ENCODE assay signal across 8 cellular contexts in the genomic region with DNA sequence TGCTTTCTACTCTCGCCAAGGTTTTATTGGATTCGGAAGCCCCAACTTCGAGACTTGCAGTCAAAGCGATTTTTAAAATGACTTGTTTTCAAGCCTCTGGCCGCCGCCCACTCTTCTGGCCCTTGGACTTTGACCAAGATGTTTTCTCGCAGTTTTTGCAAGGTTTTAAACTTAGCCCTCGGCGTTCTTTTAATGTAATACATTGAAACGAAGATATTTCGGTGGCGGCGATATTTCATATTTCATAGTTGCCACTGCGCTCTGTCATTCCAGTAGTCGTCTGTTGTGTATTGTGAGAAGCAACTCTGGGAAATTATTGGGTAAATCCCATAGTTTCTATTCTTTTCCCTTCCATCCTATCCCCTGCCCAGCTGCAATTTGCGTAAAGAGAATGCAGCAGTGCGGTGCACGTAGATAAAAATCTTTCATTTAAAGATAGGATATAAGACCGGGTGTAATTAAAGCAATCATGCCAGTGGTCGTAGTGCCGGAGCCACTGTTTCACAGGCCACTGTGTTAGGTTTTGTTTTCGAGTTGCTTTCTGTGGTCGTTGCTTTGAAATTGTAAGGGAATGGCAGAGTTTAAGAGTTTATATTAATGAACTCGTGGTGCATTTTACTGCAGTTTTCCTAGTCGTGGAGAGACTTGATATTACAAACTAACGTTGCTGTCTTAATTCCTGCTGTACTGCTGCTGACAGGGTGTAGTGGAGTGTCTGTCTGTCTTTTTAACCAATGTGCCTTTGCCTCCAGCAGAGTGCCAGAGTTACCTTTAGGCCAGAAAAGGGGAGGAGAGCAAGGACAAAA. TPM values are rescaled to one million over a fixed set of nuclear protein-coding genes. Genes with fewer than 3 reads are reported as not detected.
DNase-seq lines count a peak whose midpoint lies in the region; ATAC-seq and TF ChIP-seq lines count a peak whose summit lies in the region.

No MANE protein-coding gene starts in this region.

- DNase-seq in RWPE1 (ENCODE audit: low spot score) (peak; percentile 9), lung (ENCODE audit: low spot score) (peak; percentile 35), tibial nerve (ENCODE audit: low spot score in 2 of 2) (peak in 1 of 2 donors; percentile 43), SK-N-DZ (ENCODE audit: low spot score) (no peak)

- H3K27ac Mint-ChIP-seq in dendritic cell treated with granulocyte-macrophage colony-stimulating factor and Interleukin-4, amounts not matched to agents 40 ng/mL and 50 ng/mL, for 4 days: peak overlapping the region; percentile 94

- H3K9me3 ChIP-seq in lung (ENCODE audit: control insufficient read depth in 2 of 2, insufficient read depth in 1 of 2, low read length in 1 of 2): no peaks in the 10 kb centered on the region
- H3K9me3 ChIP-seq in tibial nerve: no peaks in the 10 kb centered on the region

- CTCF ChIA-PET in RWPE1 (lab: Yijun Ruan, JAX): no interaction called here

- peaks cover 45% of the 10 kb centered on the region for H3K36me3 Mint-ChIP-seq in dendritic cell treated with granulocyte-macrophage colony-stimulating factor and Interleukin-4, amounts not matched to agents 40 ng/mL and 50 ng/mL, for 4 days (ENCODE audit: low read depth)

- peaks cover 0 to 9% of the 10 kb centered on the region in 2 donors for H3K36me3 ChIP-seq in lung (ENCODE audit: control insufficient read depth in 2 of 2, insufficient read depth in 2 of 2, low read length in 2 of 2)
- H3K36me3 ChIP-seq in tibial nerve: peaks cover 0 to 27% (median 0%) of the 10 kb centered on the region in 3 donors

- TF ChIP-seq CTCF in C4-2B (conservative IDR thresholded peaks at IDR 0.05) (no peak), RWPE1 (conservative IDR thresholded peaks at IDR 0.05; ENCODE audit: low read depth) (no peak), lung (IDR thresholded peaks at IDR 0.05; ENCODE audit: control extremely low read depth, extremely low read depth) (no peak), tibial nerve (IDR thresholded peaks at IDR 0.05) (no peak)

- TF ChIP-seq EP300 in tibial nerve (IDR thresholded peaks at IDR 0.05): no peak

- ATAC-seq in GM18870 (IDR thresholded peaks at IDR 0.05; ENCODE audit: unreplicated experiment): peak; percentile 22
- peak; percentile 2 for ATAC-seq in HG03108 (IDR thresholded peaks at IDR 0.05; ENCODE audit: unreplicated experiment)
- ATAC-seq in lung (ENCODE audit: insufficient read depth, low FRiP score): no peak

- H3K4me1 ChIP-seq in lung (ENCODE audit: control insufficient read depth in 2 of 2, insufficient read depth in 2 of 2, low read length in 2 of 2) (peaks cover 0 to 13% of the 10 kb centered on the region in 2 donors), tibial nerve (peaks cover 5 to 53% (median 17%) of the 10 kb centered on the region in 4 donors)

- 0% methylated on average over 26 of the region's 26 CpGs for WGBS in lung, 2 donors
- WGBS in tibial nerve, 2 donors: 0 to 1% methylated on average over 26 of the region's 26 CpGs

- intact Hi-C loops in dendritic cell treated with granulocyte-macrophage colony-stimulating factor and Interleukin-4, amounts not matched to agents 40 ng/mL and 50 ng/mL, for 4 days (cut with micrococcal nuclease): loop anchor here (2.0 kb wide), 2 partner anchors 59 to 105 kb away; a partner anchor contains a TSS

- no peak for TF ChIP-seq POLR2A in tibial nerve (IDR thresholded peaks at IDR 0.05)

- H3K27me3 Mint-ChIP-seq in dendritic cell treated with granulocyte-macrophage colony-stimulating factor and Interleukin-4, amounts not matched to agents 40 ng/mL and 50 ng/mL, for 4 days: no peaks in the 10 kb centered on the region

- H3K27ac ChIP-seq in C4-2B (peak overlapping the region; percentile 94), RWPE1 (peak overlapping the region; percentile 98), lung (ENCODE audit: low read depth in 1 of 2, low read length in 1 of 2) (peak overlapping the region; percentile 89 to 99), tibial nerve (peak overlapping the region; percentile 95 to 100 (median 98))

- peaks cover 16% of the 10 kb centered on the region for H3K4me1 Mint-ChIP-seq in dendritic cell treated with granulocyte-macrophage colony-stimulating factor and Interleukin-4, amounts not matched to agents 40 ng/mL and 50 ng/mL, for 4 days (ENCODE audit: low read depth)

- POLR2A ChIA-PET in RWPE1 (lab: Yijun Ruan, JAX; ENCODE audit: low non-redundant PET): no interaction called here

- peak overlapping the region; percentile 88 for H3K4me3 Mint-ChIP-seq in dendritic cell treated with granulocyte-macrophage colony-stimulating factor and Interleukin-4, amounts not matched to agents 40 ng/mL and 50 ng/mL, for 4 days

- H3K27me3 ChIP-seq in lung (ENCODE audit: control insufficient read depth, insufficient read depth) (no peaks in the 10 kb centered on the region), tibial nerve (no peaks in the 10 kb centered on the region)

- peak overlapping the region; percentile 73 for H3K4me3 ChIP-seq in lung
- H3K4me3 ChIP-seq in tibial nerve: peak overlapping the region; percentile 64 to 95 (median 87)

- no peaks in the 10 kb centered on the region for H3K9me3 Mint-ChIP-seq in dendritic cell treated with granulocyte-macrophage colony-stimulating factor and Interleukin-4, amounts not matched to agents 40 ng/mL and 50 ng/mL, for 4 days

RNA-seq across cellular contexts. Expression of a gene that starts 0.7 kb away (rescaled TPM):
- 10 to 100 TPM; 31.0 to 99.9 TPM for total RNA-seq in lung
- polyA plus RNA-seq in lung: 10 to 100 TPM; 16.7 to 26.7 TPM
- 10 to 100 TPM; 39.0 to 74.5 (median 51.4) TPM for total RNA-seq in tibial nerve
- 12.5 and 22.3 TPM in 2 replicates for polyA plus RNA-seq in SK-N-DZ (2014; cell fraction: cytosol; rRNA removed)
- 11.2 and 11.9 TPM in 2 replicates for polyA plus RNA-seq in SK-N-DZ (2014; cell fraction: nucleus; rRNA removed)

RNA-seq across cellular contexts. Expression of a gene that starts 30.4 kb away (rescaled TPM):
- 10 to 100 TPM; 20.2 to 44.5 TPM for total RNA-seq in lung
- 10 to 100 TPM in 1 of 2 donors, 1 to 10 TPM in 1; 8.7 to 61.0 TPM for polyA plus RNA-seq in lung
- 10 to 100 TPM; 12.9 to 28.2 (median 20.3) TPM for total RNA-seq in tibial nerve
- polyA plus RNA-seq in SK-N-DZ (2014; cell fraction: cytosol; rRNA removed): not detected in 2 replicates
- polyA plus RNA-seq in SK-N-DZ (2014; cell fraction: nucleus; rRNA removed): not detected in 2 replicates
